Comparison of ENCODE assay signal across 3 cellular contexts in genomic region chr3:85210540-85210939, GRCh38.
"Had no signal": no experiment of that assay in that cellular context is flagged by ENCODE, and none has a peak within 500 bp of the region (broad histone marks: within the 10 kb centered on the region; RNA-seq: fewer than 3 reads in every experiment).

No MANE protein-coding gene starts in this region.

- DNase-seq: GDM1, GF-D8 had no signal

- H3K4me3 ChIP-seq: GM12878 had no signal
